Comparison of ENCODE assay signal across 18 cellular contexts in genomic region chr12:103798586-103798985, GRCh38.
"Had no signal": no experiment of that assay in that cellular context is flagged by ENCODE, and none has a peak within 500 bp of the region (broad histone marks: within the 10 kb centered on the region; RNA-seq: fewer than 3 reads in every experiment).

No MANE protein-coding gene starts in this region.

- H3K9me3 ChIP-seq: body of pancreas, right atrium auricular region, SK-N-SH had no signal

- H3K4me3 Mint-ChIP-seq: activated CD4-positive, alpha-beta T cell treated with anti-CD3 and anti-CD28 coated beads, Interleukin-2, amount 10 ng/mL, durations not matched to agents 7 days and 5 days; activated naive CD4-positive, alpha-beta T cell treated with anti-CD3 and anti-CD28 coated beads, Interleukin-2, amount 50 U/mL, for 24 hours; T-cell had no signal

- DNase-seq: activated CD4-positive, alpha-beta T cell treated with anti-CD3 and anti-CD28 coated beads, Interleukin-2, amount 10 ng/mL, durations not matched to agents 7 days and 5 days; activated CD8-positive, alpha-beta memory T cell treated with anti-CD3 and anti-CD28 coated beads, Interleukin-2, amount 50 U/mL, for 48 hours; activated gamma-delta T cell; amygdala; body of pancreas; foreskin keratinocyte; kidney; midbrain; SK-N-SH; stimulated activated naive CD8-positive, alpha-beta T cell treated with anti-CD3 and anti-CD28 coated beads, Interleukin-15, Interleukin-2, amounts not matched to agents 100 U/mL and 50 U/mL, for 24 hours; substantia nigra; T-cell; trophoblast cell had no signal

- H3K27ac ChIP-seq: foreskin keratinocyte, right atrium auricular region had no signal

- ATAC-seq: activated CD4-positive, CD25-positive, alpha-beta regulatory T cell treated with anti-CD3 and anti-CD28 coated beads, Interleukin-2, amount 50 U/mL, for 24 hours; body of pancreas; foreskin keratinocyte; left lobe of liver; stimulated activated naive CD8-positive, alpha-beta T cell treated with anti-CD3 and anti-CD28 coated beads, Interleukin-15, Interleukin-2, amounts not matched to agents 100 U/mL and 50 U/mL, for 24 hours; T-cell had no signal

- H3K27ac Mint-ChIP-seq: activated CD4-positive, alpha-beta T cell treated with anti-CD3 and anti-CD28 coated beads, Interleukin-2, amount 10 ng/mL, durations not matched to agents 7 days and 5 days; activated naive CD4-positive, alpha-beta T cell treated with anti-CD3 and anti-CD28 coated beads, Interleukin-2, amount 50 U/mL, for 24 hours; T-cell had no signal

- H3K4me1 Mint-ChIP-seq: activated naive CD4-positive, alpha-beta T cell treated with anti-CD3 and anti-CD28 coated beads, Interleukin-2, amount 50 U/mL, for 24 hours; T-cell had no signal

- H3K4me3 ChIP-seq: body of pancreas, lung, right atrium auricular region had no signal

- H3K36me3 ChIP-seq: right atrium auricular region had no signal

- H3K27me3 ChIP-seq: body of pancreas, foreskin keratinocyte, right atrium auricular region had no signal

- H3K27me3 Mint-ChIP-seq: activated CD4-positive, alpha-beta T cell treated with anti-CD3 and anti-CD28 coated beads, Interleukin-2, amount 10 ng/mL, durations not matched to agents 7 days and 5 days; activated naive CD4-positive, alpha-beta T cell treated with anti-CD3 and anti-CD28 coated beads, Interleukin-2, amount 50 U/mL, for 24 hours; T-cell had no signal

- H3K9me3 Mint-ChIP-seq: activated CD4-positive, alpha-beta T cell treated with anti-CD3 and anti-CD28 coated beads, Interleukin-2, amount 10 ng/mL, durations not matched to agents 7 days and 5 days; activated naive CD4-positive, alpha-beta T cell treated with anti-CD3 and anti-CD28 coated beads, Interleukin-2, amount 50 U/mL, for 24 hours; T-cell had no signal
